8 cellular contexts compared by ENCODE assay signal in genomic region chr2:165793161-165793778, GRCh38. TPM values are rescaled to one million over a fixed set of nuclear protein-coding genes. Genes with fewer than 3 reads are reported as not detected.
A peak's percentile ranks its signal among the peaks of the same experiment; 100 is the strongest.
DNase-seq lines count a peak whose midpoint lies in the region; ATAC-seq lines count a peak whose summit lies in the region.

No MANE protein-coding gene starts in this region.

- peaks cover 43% of the 10 kb centered on the region for H3K4me1 Mint-ChIP-seq in activated naive CD4-positive, alpha-beta T cell treated with anti-CD3 and anti-CD28 coated beads, Interleukin-2, amount 10 ng/mL, durations not matched to agents 7 days and 5 days
- H3K4me1 Mint-ChIP-seq in activated T-helper 2 cell treated with anti-CD3 and anti-CD28 coated beads, Interferon-gamma antibody, Interleukin-2, Interleukin-4, amounts not matched to agents 10 μg/mL and 5 μg/mL and 100 μg/mL, durations not matched to agents 14 hours and 24 hours and 36 hours (ENCODE audit: low read depth): peaks cover 62% of the 10 kb centered on the region

- intact Hi-C loops in activated T-helper 2 cell treated with anti-CD3 and anti-CD28 coated beads, Interferon-gamma antibody, Interleukin-2, Interleukin-4, amounts not matched to agents 10 μg/mL and 5 μg/mL and 100 μg/mL, durations not matched to agents 14 hours and 24 hours and 36 hours (cut with micrococcal nuclease): loop anchor here (5.0 to 10.0 kb wide), 2 partner anchors 159 to 398 kb away; partner anchors contain the start of gene TTC21B
- intact Hi-C loops in right cardiac atrium (cut with DNase I) (no loop called here), sciatic nerve (cut with DNase I) (no loop called here)

- peak overlapping the region; percentile 75 for H3K27ac Mint-ChIP-seq in activated naive CD4-positive, alpha-beta T cell treated with anti-CD3 and anti-CD28 coated beads, Interleukin-2, amount 10 ng/mL, durations not matched to agents 7 days and 5 days
- peak overlapping the region; percentile 96 for H3K27ac Mint-ChIP-seq in activated T-helper 2 cell treated with anti-CD3 and anti-CD28 coated beads, Interferon-gamma antibody, Interleukin-2, Interleukin-4, amounts not matched to agents 10 μg/mL and 5 μg/mL and 100 μg/mL, durations not matched to agents 14 hours and 24 hours and 36 hours

- no peak overlapping the region for H3K27ac ChIP-seq in right cardiac atrium (ENCODE audit: low read length)

- peaks cover 10% of the 10 kb centered on the region for H3K36me3 Mint-ChIP-seq in activated naive CD4-positive, alpha-beta T cell treated with anti-CD3 and anti-CD28 coated beads, Interleukin-2, amount 10 ng/mL, durations not matched to agents 7 days and 5 days
- H3K36me3 Mint-ChIP-seq in activated T-helper 2 cell treated with anti-CD3 and anti-CD28 coated beads, Interferon-gamma antibody, Interleukin-2, Interleukin-4, amounts not matched to agents 10 μg/mL and 5 μg/mL and 100 μg/mL, durations not matched to agents 14 hours and 24 hours and 36 hours (ENCODE audit: low read depth): peaks cover 27% of the 10 kb centered on the region

- no peaks in the 10 kb centered on the region for H3K9me3 Mint-ChIP-seq in activated naive CD4-positive, alpha-beta T cell treated with anti-CD3 and anti-CD28 coated beads, Interleukin-2, amount 10 ng/mL, durations not matched to agents 7 days and 5 days
- no peaks in the 10 kb centered on the region for H3K9me3 Mint-ChIP-seq in activated T-helper 2 cell treated with anti-CD3 and anti-CD28 coated beads, Interferon-gamma antibody, Interleukin-2, Interleukin-4, amounts not matched to agents 10 μg/mL and 5 μg/mL and 100 μg/mL, durations not matched to agents 14 hours and 24 hours and 36 hours

- DNase-seq in activated naive CD4-positive, alpha-beta T cell treated with anti-CD3 and anti-CD28 coated beads, Interleukin-2, amount 10 ng/mL, durations not matched to agents 7 days and 5 days: peak; percentile 28
- DNase-seq in activated naive CD4-positive, alpha-beta T cell treated with Interleukin-2 at 50 U/mL for 16 hours: no peak
- peak; percentile 12 for DNase-seq in activated T-helper 2 cell treated with anti-CD3 and anti-CD28 coated beads, Interferon-gamma antibody, Interleukin-2, Interleukin-4, amounts not matched to agents 10 μg/mL and 5 μg/mL and 100 μg/mL, durations not matched to agents 14 hours and 24 hours and 36 hours (ENCODE audit: low spot score)
- peak in 2 of 3 donors; percentile 10 to 40 for DNase-seq in right cardiac atrium
- DNase-seq in sciatic nerve (ENCODE audit: low spot score): no peak
- DNase-seq in NCI-H2107 (lab: John Stamatoyannopoulos, UW): no peak

- WGBS in right cardiac atrium: 14% methylated on average over 35 of the region's 35 CpGs

- H3K27me3 ChIP-seq in right cardiac atrium (ENCODE audit: control insufficient read depth, insufficient read depth): no peaks in the 10 kb centered on the region

- H3K27me3 Mint-ChIP-seq in activated naive CD4-positive, alpha-beta T cell treated with anti-CD3 and anti-CD28 coated beads, Interleukin-2, amount 10 ng/mL, durations not matched to agents 7 days and 5 days: peaks cover 26% of the 10 kb centered on the region
- no peaks in the 10 kb centered on the region for H3K27me3 Mint-ChIP-seq in activated T-helper 2 cell treated with anti-CD3 and anti-CD28 coated beads, Interferon-gamma antibody, Interleukin-2, Interleukin-4, amounts not matched to agents 10 μg/mL and 5 μg/mL and 100 μg/mL, durations not matched to agents 14 hours and 24 hours and 36 hours (ENCODE audit: low read depth)

- H3K4me3 ChIP-seq in right cardiac atrium (ENCODE audit: low read length): peak overlapping the region; percentile 37

- peak overlapping the region; percentile 91 for H3K4me3 Mint-ChIP-seq in activated naive CD4-positive, alpha-beta T cell treated with anti-CD3 and anti-CD28 coated beads, Interleukin-2, amount 10 ng/mL, durations not matched to agents 7 days and 5 days
- H3K4me3 Mint-ChIP-seq in activated T-helper 2 cell treated with anti-CD3 and anti-CD28 coated beads, Interferon-gamma antibody, Interleukin-2, Interleukin-4, amounts not matched to agents 10 μg/mL and 5 μg/mL and 100 μg/mL, durations not matched to agents 14 hours and 24 hours and 36 hours (ENCODE audit: low read depth): peak overlapping the region; percentile 96

- ATAC-seq in HG03520 (IDR thresholded peaks at IDR 0.05; ENCODE audit: unreplicated experiment) (peak; percentile 0), right cardiac atrium (peak in 1 of 2 donors; percentile 43), sciatic nerve (peak; percentile 43), GM19467 (IDR thresholded peaks at IDR 0.05; ENCODE audit: unreplicated experiment) (no peak)

- no peaks in the 10 kb centered on the region for H3K9me3 ChIP-seq in right cardiac atrium (ENCODE audit: control insufficient read depth, low read length)

- H3K4me1 ChIP-seq in right cardiac atrium (ENCODE audit: control insufficient read depth, insufficient read depth, low read length): no peaks in the 10 kb centered on the region

- CTCF ChIA-PET in activated naive CD4-positive, alpha-beta T cell treated with anti-CD3 and anti-CD28 coated beads, Interleukin-2, amount 10 ng/mL, durations not matched to agents 7 days and 5 days (lab: Charles Lee): interaction anchor here (3.1 kb wide), 1 partner anchor 81 kb away, joined by 12 read pairs; no protein-coding TSS in a partner anchor

RNA-seq across cellular contexts. Expression of gene GALNT3, which starts 0.8 kb away (rescaled TPM):
- total RNA-seq in activated T-helper 2 cell treated with anti-CD3 and anti-CD28 coated beads, Interferon-gamma antibody, Interleukin-2, Interleukin-4, amounts not matched to agents 10 μg/mL and 5 μg/mL and 100 μg/mL, durations not matched to agents 14 hours and 24 hours and 36 hours: 21.3 and 21.6 TPM in 2 replicates
- under 1 TPM; 0.24 to 0.59 (median 0.42) TPM for total RNA-seq in right cardiac atrium
- 0.27 TPM for polyA plus RNA-seq in right cardiac atrium
- 2.5 TPM for total RNA-seq in sciatic nerve

Comparison
In these comparisons a context has a peak if more than half of its experiments do, and no peak if none do; other contexts are left out.
1. DNase-seq: peak in activated naive CD4-positive, alpha-beta T cell treated with anti-CD3 and anti-CD28 coated beads, Interleukin-2, amount 10 ng/mL, durations not matched to agents 7 days and 5 days (single experiment), activated T-helper 2 cell treated with anti-CD3 and anti-CD28 coated beads, Interferon-gamma antibody, Interleukin-2, Interleukin-4, amounts not matched to agents 10 μg/mL and 5 μg/mL and 100 μg/mL, durations not matched to agents 14 hours and 24 hours and 36 hours (single experiment) and right cardiac atrium (2 of 3); none in activated naive CD4-positive, alpha-beta T cell treated with Interleukin-2 at 50 U/mL for 16 hours (single experiment), sciatic nerve (single experiment) and NCI-H2107 (single experiment).